In genomic region chr12:9649532-9649940, GRCh38 we compare ENCODE assay signal across 8 cellular contexts. TPM values are rescaled to one million over a fixed set of nuclear protein-coding genes. Genes with fewer than 3 reads are reported as not detected.
A peak's percentile ranks its signal among the peaks of the same experiment; 100 is the strongest.
DNase-seq lines count a peak whose midpoint lies in the region; ATAC-seq and TF ChIP-seq lines count a peak whose summit lies in the region.

No MANE protein-coding gene starts in this region.

- H3K4me1 Mint-ChIP-seq in T-helper 2 cell treated with Interferon-gamma antibody and Interleukin-4, amounts not matched to agents 5 μg/mL and 100 μg/mL, for 36 hours (ENCODE audit: low read depth): peaks cover 53% of the 10 kb centered on the region

- H3K9me3 Mint-ChIP-seq in T-helper 2 cell treated with Interferon-gamma antibody and Interleukin-4, amounts not matched to agents 5 μg/mL and 100 μg/mL, for 36 hours: peaks cover 19% of the 10 kb centered on the region

- H3K4me3 ChIP-seq in heart left ventricle (peak overlapping the region; percentile 0 to 84 (median 70)), esophagus squamous epithelium (peak overlapping the region; percentile 39 to 74 (median 68)), prostate gland (peak overlapping the region; percentile 53 to 69)

- peaks cover 0 to 45% (median 25%) of the 10 kb centered on the region in 12 donors for H3K4me1 ChIP-seq in heart left ventricle
- peaks cover 20 to 42% (median 24%) of the 10 kb centered on the region in 3 donors for H3K4me1 ChIP-seq in esophagus squamous epithelium
- no peaks in the 10 kb centered on the region for H3K4me1 ChIP-seq in prostate gland (replicated peaks)

- no peak for ATAC-seq in heart left ventricle
- ATAC-seq in left cardiac atrium: no peak
- ATAC-seq in GM21360 (IDR thresholded peaks at IDR 0.05; ENCODE audit: unreplicated experiment): no peak
- ATAC-seq in GM21723 (IDR thresholded peaks at IDR 0.05; ENCODE audit: unreplicated experiment): no peak

- no peaks in the 10 kb centered on the region for H3K9me3 ChIP-seq in heart left ventricle
- H3K9me3 ChIP-seq in esophagus squamous epithelium: no peaks in the 10 kb centered on the region
- H3K9me3 ChIP-seq in prostate gland: no peaks in the 10 kb centered on the region

- WGBS in heart left ventricle, 4 donors: 25 to 37% (median 28%) methylated on average over 5 of the region's 5 CpGs
- 12 to 23% methylated on average over 5 of the region's 5 CpGs for WGBS in esophagus squamous epithelium, 2 donors
- WGBS in prostate gland: 15% methylated on average over 5 of the region's 5 CpGs

- H3K27ac Mint-ChIP-seq in T-helper 2 cell treated with Interferon-gamma antibody and Interleukin-4, amounts not matched to agents 5 μg/mL and 100 μg/mL, for 36 hours: peak overlapping the region; percentile 93

- TF ChIP-seq POLR2A in heart left ventricle (IDR thresholded peaks at IDR 0.05): no peak
- TF ChIP-seq POLR2A in esophagus squamous epithelium (IDR thresholded peaks at IDR 0.05): no peak
- TF ChIP-seq POLR2A in prostate gland (IDR thresholded peaks at IDR 0.05): no peak

- peaks cover 65% of the 10 kb centered on the region for H3K36me3 Mint-ChIP-seq in T-helper 2 cell treated with Interferon-gamma antibody and Interleukin-4, amounts not matched to agents 5 μg/mL and 100 μg/mL, for 36 hours (ENCODE audit: low read depth)

- peak overlapping the region; percentile 99 for H3K4me3 Mint-ChIP-seq in T-helper 2 cell treated with Interferon-gamma antibody and Interleukin-4, amounts not matched to agents 5 μg/mL and 100 μg/mL, for 36 hours

- H3K27me3 ChIP-seq in heart left ventricle (no peaks in the 10 kb centered on the region), esophagus squamous epithelium (no peaks in the 10 kb centered on the region), prostate gland (replicated peaks; ENCODE audit: insufficient read depth) (no peaks in the 10 kb centered on the region)

- no peak for DNase-seq in heart left ventricle
- no peak for DNase-seq in left cardiac atrium
- DNase-seq in T-helper 2 cell treated with Interferon-gamma antibody and Interleukin-4, amounts not matched to agents 5 μg/mL and 100 μg/mL, for 36 hours (ENCODE audit: low spot score): no peak
- DNase-seq in esophagus squamous epithelium (lab: John Stamatoyannopoulos, UW): no peak
- no peak for DNase-seq in prostate gland (ENCODE audit: low spot score)
- no peak for DNase-seq in NCI-H345 (lab: John Stamatoyannopoulos, UW)

- H3K36me3 ChIP-seq in heart left ventricle (peaks cover 0 to 12% (median 8%) of the 10 kb centered on the region in 9 donors), esophagus squamous epithelium (peaks cover 0 to 11% (median 0%) of the 10 kb centered on the region in 3 donors), prostate gland (no peaks in the 10 kb centered on the region)

- TF ChIP-seq CTCF in heart left ventricle (IDR thresholded peaks at IDR 0.05): no peak
- no peak for TF ChIP-seq CTCF in esophagus squamous epithelium (IDR thresholded peaks at IDR 0.05)
- no peak for TF ChIP-seq CTCF in prostate gland (IDR thresholded peaks at IDR 0.05)

- H3K27ac ChIP-seq in heart left ventricle (peak overlapping the region; percentile 39 to 95 (median 89)), esophagus squamous epithelium (peak overlapping the region; percentile 81 to 94 (median 92)), prostate gland (peak overlapping the region; percentile 95)

- intact Hi-C loops in heart left ventricle (cut with DNase I) (loop anchor here in 3 of 10 donors (2.0 to 5.0 kb wide), 3 partner anchors 51 to 58 kb away; no protein-coding TSS in a partner anchor), left cardiac atrium (cut with DNase I) (loop anchor here in 1 of 2 donors (5.0 kb wide), 1 partner anchor 53 kb away; no protein-coding TSS in a partner anchor), esophagus squamous epithelium (cut with DNase I) (no loop called here), prostate gland (cut with DNase I) (no loop called here)

- peaks cover 3% of the 10 kb centered on the region for H3K27me3 Mint-ChIP-seq in T-helper 2 cell treated with Interferon-gamma antibody and Interleukin-4, amounts not matched to agents 5 μg/mL and 100 μg/mL, for 36 hours (ENCODE audit: low read depth)

RNA-seq across cellular contexts. Expression of gene CLEC2D, which starts 20.0 kb away (rescaled TPM):
- total RNA-seq in heart left ventricle (10 to 100 TPM in 1 of 9 donors, 1 to 10 TPM in 8; 1.4 to 18.7 (median 1.6) TPM), left cardiac atrium (10 to 100 TPM in 1 of 2 donors, 1 to 10 TPM in 1; 9.5 to 12.7 TPM), esophagus squamous epithelium (10 to 100 TPM in 1 of 4 donors, 1 to 10 TPM in 3; 1.6 to 11.8 (median 4.3) TPM), prostate gland (10 to 100 TPM in 1 of 2 donors, 1 to 10 TPM in 1; 4.1 to 19.9 TPM)
- 1 to 10 TPM; 1.1 to 4.2 TPM for polyA plus RNA-seq in heart left ventricle

RNA-seq across cellular contexts. Expression of gene KLRB1, which starts 41.8 kb away (rescaled TPM):
- 1 to 10 TPM in 2 of 9 donors, under 1 TPM in 2, not detected in 5; 0.27 to 2.5 (median 1.1) TPM for total RNA-seq in heart left ventricle
- under 1 TPM; 0.11 to 0.19 TPM for polyA plus RNA-seq in heart left ventricle
- total RNA-seq in left cardiac atrium: 1 to 10 TPM in 1 of 2 donors, under 1 TPM in 1; 0.24 to 1.3 TPM
- total RNA-seq in esophagus squamous epithelium: 1 to 10 TPM in 1 of 4 donors, under 1 TPM in 2, not detected in 1; 0.70 to 2.7 (median 0.97) TPM
- total RNA-seq in prostate gland: under 1 TPM in 1 of 2 donors, not detected in 1; 0.14 TPM
